ENCODE assay signal across 17 cellular contexts in the genomic region with DNA sequence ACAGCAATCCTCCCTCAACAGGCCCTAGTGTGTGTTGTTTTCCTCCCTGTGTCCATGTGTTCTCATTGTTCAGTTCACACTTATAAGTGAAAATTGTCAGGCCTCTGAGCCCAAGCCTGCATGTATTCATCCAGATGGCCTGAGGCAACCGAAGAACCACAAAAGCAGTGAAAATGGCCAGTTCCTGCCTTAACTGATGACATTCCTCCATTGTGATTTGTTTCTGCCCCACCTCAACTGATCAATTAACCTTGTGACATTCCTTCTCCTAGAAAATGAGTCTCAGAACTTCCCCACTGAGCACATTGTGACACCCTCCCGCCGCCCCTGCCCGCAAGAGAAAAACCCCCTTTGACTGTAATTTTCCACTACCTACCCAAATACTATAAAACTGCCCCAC. TPM values are rescaled to one million over a fixed set of nuclear protein-coding genes. Genes with fewer than 3 reads are reported as not detected.
DNase-seq lines count a peak whose midpoint lies in the region; ATAC-seq, FAIRE-seq and TF ChIP-seq lines count a peak whose summit lies in the region.
"Had no signal": no experiment of that assay in that cellular context is flagged by ENCODE, and none has a peak within 500 bp of the region (broad histone marks: within the 10 kb centered on the region; RNA-seq: fewer than 3 reads in every experiment).

No MANE protein-coding gene starts in this region.

- H3K4ac ChIP-seq in H1 (replicated peaks; ENCODE audit: insufficient read length, low read depth, low read length): no peak overlapping the region

- H3K4me3 Mint-ChIP-seq in activated CD4-positive, alpha-beta T cell treated with anti-CD3 and anti-CD28 coated beads, Interleukin-2, amount 10 ng/mL, durations not matched to agents 24 days and 14 days: no peak overlapping the region
- no peak overlapping the region for H3K4me3 Mint-ChIP-seq in activated CD4-positive, alpha-beta T cell treated with anti-CD3 and anti-CD28 coated beads for 36 hours
- no peak overlapping the region for H3K4me3 Mint-ChIP-seq in nephron progenitor cell
- no peak overlapping the region for H3K4me3 Mint-ChIP-seq in T-helper 2 cell treated with Interferon-gamma antibody and Interleukin-4, amounts not matched to agents 5 μg/mL and 100 μg/mL, for 36 hours
- H3K4me3 Mint-ChIP-seq: CD14-positive monocyte; CD8-positive, alpha-beta T cell had no signal

- H3K27ac ChIP-seq in H1 (ENCODE audit: low read depth, low read length): no peak overlapping the region
- H3K27ac ChIP-seq: 22Rv1 had no signal

- FAIRE-seq in H1 (lab: Jason Lieb, UNC): no peak
- FAIRE-seq: D721Med, H54 had no signal

- no peak overlapping the region for H3K14ac ChIP-seq in H1 (ENCODE audit: insufficient read length)

- H3K79me2 ChIP-seq in H1 (ENCODE audit: control insufficient read depth in 1 of 2, insufficient read depth in 2 of 2, low read length in 2 of 2): no peaks in the 10 kb centered on the region

- H3K9ac ChIP-seq in H1 (replicated peaks in 1 of 4; ENCODE audit: extremely low read depth in 1 of 4, low read depth in 3 of 4, low read length in 3 of 4): no peak overlapping the region

- peaks cover 0 to 16% (median 8%) of the 10 kb centered on the region in 4 experiments; a peak in 5 of 7 replicates for H3K27me3 ChIP-seq in H1 (replicated peaks in 1 of 4; ENCODE audit: control insufficient read depth in 3 of 4, extremely low read depth in 1 of 4, insufficient read depth in 3 of 4, low read length in 3 of 4)

- peaks cover 0 to 4% (median 0%) of the 10 kb centered on the region in 4 experiments; a peak in 2 of 8 replicates for H3K36me3 ChIP-seq in H1 (ENCODE audit: control insufficient read depth in 2 of 4, insufficient read depth in 4 of 4, low read length in 3 of 4)

- POLR2A ChIA-PET in activated CD4-positive, alpha-beta T cell treated with anti-CD3 and anti-CD28 coated beads for 36 hours (lab: Charles Lee): no interaction called here
- POLR2A ChIA-PET in H1 (lab: Charles Lee; ENCODE audit: partially characterized antibody): no interaction called here

- H3K27me3 Mint-ChIP-seq in activated CD4-positive, alpha-beta T cell treated with anti-CD3 and anti-CD28 coated beads, Interleukin-2, amount 10 ng/mL, durations not matched to agents 24 days and 14 days: no peaks in the 10 kb centered on the region
- H3K27me3 Mint-ChIP-seq in activated CD4-positive, alpha-beta T cell treated with anti-CD3 and anti-CD28 coated beads for 36 hours: peaks cover 2% of the 10 kb centered on the region
- no peaks in the 10 kb centered on the region for H3K27me3 Mint-ChIP-seq in nephron progenitor cell (ENCODE audit: low read depth, poor library complexity)
- H3K27me3 Mint-ChIP-seq in T-helper 2 cell treated with Interferon-gamma antibody and Interleukin-4, amounts not matched to agents 5 μg/mL and 100 μg/mL, for 36 hours (ENCODE audit: low read depth): no peaks in the 10 kb centered on the region

- peaks cover 4% of the 10 kb centered on the region for H3K9me3 Mint-ChIP-seq in activated CD4-positive, alpha-beta T cell treated with anti-CD3 and anti-CD28 coated beads, Interleukin-2, amount 10 ng/mL, durations not matched to agents 24 days and 14 days
- H3K9me3 Mint-ChIP-seq in activated CD4-positive, alpha-beta T cell treated with anti-CD3 and anti-CD28 coated beads for 36 hours (ENCODE audit: low read depth): peaks cover 9% of the 10 kb centered on the region
- H3K9me3 Mint-ChIP-seq in nephron progenitor cell: peaks cover 24% of the 10 kb centered on the region
- H3K9me3 Mint-ChIP-seq in T-helper 2 cell treated with Interferon-gamma antibody and Interleukin-4, amounts not matched to agents 5 μg/mL and 100 μg/mL, for 36 hours: peaks cover 12% of the 10 kb centered on the region

- no peaks in the 10 kb centered on the region for H4K20me1 ChIP-seq in H1 (replicated peaks in 1 of 2; ENCODE audit: control insufficient read depth in 1 of 2, insufficient read depth in 2 of 2, low read length in 2 of 2)

- H3K23ac ChIP-seq in H1 (ENCODE audit: insufficient read length): no peak overlapping the region

- TF ChIP-seq CTCF in H1 (IDR thresholded peaks at IDR 0.05; ENCODE audit: control extremely low read depth in 1 of 3, insufficient read depth in 1 of 3, low read depth in 1 of 3, low read length in 3 of 3) (no peak), nephron progenitor cell (IDR thresholded peaks at IDR 0.05) (no peak)

- H3K9me3 ChIP-seq in H1 (ENCODE audit: insufficient read depth in 2 of 2, low read depth in 1 of 2, low read length in 1 of 2): peaks cover 13 to 19% of the 10 kb centered on the region in 2 experiments

- no peak for TF ChIP-seq POLR2A in H1 (IDR thresholded peaks at IDR 0.05; ENCODE audit: control extremely low read depth in 1 of 2, low read depth in 2 of 2, low read length in 2 of 2)

- no peaks in the 10 kb centered on the region for H3K4me1 Mint-ChIP-seq in activated CD4-positive, alpha-beta T cell treated with anti-CD3 and anti-CD28 coated beads, Interleukin-2, amount 10 ng/mL, durations not matched to agents 24 days and 14 days
- no peaks in the 10 kb centered on the region for H3K4me1 Mint-ChIP-seq in activated CD4-positive, alpha-beta T cell treated with anti-CD3 and anti-CD28 coated beads for 36 hours
- H3K4me1 Mint-ChIP-seq in nephron progenitor cell: peaks cover 19% of the 10 kb centered on the region
- H3K4me1 Mint-ChIP-seq in T-helper 2 cell treated with Interferon-gamma antibody and Interleukin-4, amounts not matched to agents 5 μg/mL and 100 μg/mL, for 36 hours (ENCODE audit: low read depth): no peaks in the 10 kb centered on the region
- H3K4me1 Mint-ChIP-seq: CD14-positive monocyte had no signal

- no peak overlapping the region for H2AFZ ChIP-seq in H1 (ENCODE audit: low read length)

- CTCF ChIA-PET in activated CD4-positive, alpha-beta T cell treated with anti-CD3 and anti-CD28 coated beads for 36 hours (lab: Charles Lee): no interaction called here
- CTCF ChIA-PET in H1 (lab: Charles Lee; ENCODE audit: partially characterized antibody): interaction anchor here (0.6 to 2.9 kb wide), 4 partner anchors 18 to 29 kb away, joined by 3 to 11 read pairs (median 4); a partner anchor contains a TSS

- no peak overlapping the region for H4K8ac ChIP-seq in H1 (ENCODE audit: extremely low read depth, insufficient read depth, low read length)

- peak overlapping the region; percentile 40 for H4K91ac ChIP-seq in H1 (replicated peaks; ENCODE audit: insufficient read length, low read length)

- H3K36me3 Mint-ChIP-seq in activated CD4-positive, alpha-beta T cell treated with anti-CD3 and anti-CD28 coated beads, Interleukin-2, amount 10 ng/mL, durations not matched to agents 24 days and 14 days (ENCODE audit: low read depth): no peaks in the 10 kb centered on the region
- H3K36me3 Mint-ChIP-seq in activated CD4-positive, alpha-beta T cell treated with anti-CD3 and anti-CD28 coated beads for 36 hours (ENCODE audit: low read depth): no peaks in the 10 kb centered on the region
- peaks cover 13% of the 10 kb centered on the region for H3K36me3 Mint-ChIP-seq in nephron progenitor cell (ENCODE audit: low read depth)
- no peaks in the 10 kb centered on the region for H3K36me3 Mint-ChIP-seq in T-helper 2 cell treated with Interferon-gamma antibody and Interleukin-4, amounts not matched to agents 5 μg/mL and 100 μg/mL, for 36 hours (ENCODE audit: low read depth)
- H3K36me3 Mint-ChIP-seq: CD14-positive monocyte; CD8-positive, alpha-beta T cell had no signal

- TF ChIP-seq EP300 in H1 (IDR thresholded peaks at IDR 0.05; ENCODE audit: borderline replicate concordance in 1 of 2, low read depth in 2 of 2, low read length in 2 of 2): no peak

- H4K5ac ChIP-seq in H1 (ENCODE audit: insufficient read length, low read depth, low read length): no peak overlapping the region

- no peak overlapping the region for H2BK15ac ChIP-seq in H1 (ENCODE audit: low read length)

- H3K23me2 ChIP-seq in H1 (ENCODE audit: low read depth, low read length): no peaks in the 10 kb centered on the region

- no peak overlapping the region for H3K4me2 ChIP-seq in H1 (ENCODE audit: insufficient read depth in 1 of 2, low read depth in 2 of 2, low read length in 2 of 2)

- H3K18ac ChIP-seq in H1 (ENCODE audit: extremely low read depth, low read length): no peak overlapping the region

- DNase-seq in activated CD4-positive, alpha-beta T cell treated with anti-CD3 and anti-CD28 coated beads, Interleukin-2, amount 10 ng/mL, durations not matched to agents 24 days and 14 days: peak; percentile 18
- DNase-seq in activated CD4-positive, alpha-beta T cell treated with anti-CD3 and anti-CD28 coated beads for 36 hours: no peak
- DNase-seq in H1 (ENCODE audit: low read depth in 1 of 2, low spot score in 2 of 2) (no peak), nephron progenitor cell (no peak), DMS 273 (lab: John Stamatoyannopoulos, UW; ENCODE audit: unreplicated experiment) (no peak)
- no peak for DNase-seq in T-helper 2 cell treated with Interferon-gamma antibody and Interleukin-4, amounts not matched to agents 5 μg/mL and 100 μg/mL, for 36 hours (ENCODE audit: low spot score)
- no peak for DNase-seq in activated effector memory CD4-positive, alpha-beta T cell treated with Interleukin-2 at 50 U/mL for 16 hours
- DNase-seq: CD8-positive, alpha-beta T cell; COR-L47; DMS53 had no signal

- H3K27ac Mint-ChIP-seq in activated CD4-positive, alpha-beta T cell treated with anti-CD3 and anti-CD28 coated beads, Interleukin-2, amount 10 ng/mL, durations not matched to agents 24 days and 14 days: no peak overlapping the region
- no peak overlapping the region for H3K27ac Mint-ChIP-seq in activated CD4-positive, alpha-beta T cell treated with anti-CD3 and anti-CD28 coated beads for 36 hours
- peak overlapping the region; percentile 66 for H3K27ac Mint-ChIP-seq in nephron progenitor cell
- no peak overlapping the region for H3K27ac Mint-ChIP-seq in T-helper 2 cell treated with Interferon-gamma antibody and Interleukin-4, amounts not matched to agents 5 μg/mL and 100 μg/mL, for 36 hours
- H3K27ac Mint-ChIP-seq: CD14-positive monocyte; CD8-positive, alpha-beta T cell had no signal

- intact Hi-C loops in activated CD4-positive, alpha-beta T cell treated with anti-CD3 and anti-CD28 coated beads, Interleukin-2, amount 10 ng/mL, durations not matched to agents 24 days and 14 days (cut with micrococcal nuclease): no loop called here
- intact Hi-C loops in activated CD4-positive, alpha-beta T cell treated with anti-CD3 and anti-CD28 coated beads for 36 hours (cut with DNase I, micrococcal nuclease): no loop called here

- TF ChIP-seq RAD21 in H1 (IDR thresholded peaks at IDR 0.05 in 1 of 2, conservative IDR thresholded peaks at IDR 0.05 in 1 of 2; ENCODE audit: low read depth in 2 of 2, low read length in 2 of 2): no peak

- H3K4me3 ChIP-seq in H1 (ENCODE audit: extremely low read depth in 1 of 4, insufficient read depth in 2 of 4, low read depth in 3 of 4, low read length in 4 of 4): no peak overlapping the region

- no peak overlapping the region for H2AK5ac ChIP-seq in H1 (ENCODE audit: low read depth, low read length)

- peaks cover 0 to 7% (median 0%) of the 10 kb centered on the region in 4 experiments; a peak in 2 of 7 replicates for H3K4me1 ChIP-seq in H1 (replicated peaks in 1 of 4; ENCODE audit: control insufficient read depth in 3 of 4, insufficient read depth in 4 of 4, low read length in 3 of 4)

- ATAC-seq in activated CD4-positive, alpha-beta T cell treated with anti-CD3 and anti-CD28 coated beads for 36 hours: no peak
- ATAC-seq: CD8-positive, alpha-beta T cell had no signal

- H2BK120ac ChIP-seq in H1 (replicated peaks; ENCODE audit: low read depth, low read length): no peak overlapping the region

- no peak overlapping the region for H3K56ac ChIP-seq in H1 (replicated peaks; ENCODE audit: insufficient read length, low read depth, low read length)

- no peak overlapping the region; the same call in 1 of the 2 replicates for H2BK5ac ChIP-seq in H1 (ENCODE audit: low read depth, low read length)

- no peak overlapping the region for H2BK12ac ChIP-seq in H1 (ENCODE audit: low read depth, low read length)

- WGBS in H1 (ENCODE audit: extremely low coverage in 1 of 2, insufficient coverage in 1 of 2, insufficient read length in 1 of 2, insufficient replicate concordance in 2 of 2, low coverage in 1 of 2, low lambda C conversion rate in 2 of 2, missing lambda C conversion rate in 1 of 2), 2 experiments: 91% methylated on average over 4 of the region's 4 CpGs; no CpG with 5 or more reads in 1 of the 2 experiments

- H2BK20ac ChIP-seq in H1 (ENCODE audit: low read length): no peak overlapping the region

- H3K79me1 ChIP-seq in H1 (ENCODE audit: low read depth, low read length): no peaks in the 10 kb centered on the region

RNA-seq across cellular contexts. Expression of a gene that starts 17.4 kb away (rescaled TPM):
- total RNA-seq in activated CD4-positive, alpha-beta T cell treated with anti-CD3 and anti-CD28 coated beads, Interleukin-2, amount 10 ng/mL, durations not matched to agents 24 days and 14 days: not detected in 2 replicates
- total RNA-seq in activated CD4-positive, alpha-beta T cell treated with anti-CD3 and anti-CD28 coated beads for 36 hours: not detected
- total RNA-seq in H1 (2021; fragmentation: NEBNext Ultra II Directional; extraction: Animal tissue kit (Norgen Biotek cat#: 25700)): not detected in 2 replicates
- 0.05 TPM in 1 of 2 replicates, not detected in the other for polyA plus RNA-seq in H1 (2011; rRNA removed)
- polyA plus RNA-seq in H1 (2011; cell fraction: cytosol; rRNA removed): not detected
- not detected for polyA plus RNA-seq in H1 (2011; cell fraction: nucleus; rRNA removed)
- polyA plus RNA-seq in H1 (2012, experiment 1 of 2): 0.08 TPM in 1 of 4 replicates, not detected in the others
- polyA plus RNA-seq in H1 (2012, experiment 2 of 2): not detected
- polyA plus RNA-seq in H1 (2013, experiment 1 of 2): 0.06 TPM
- polyA plus RNA-seq in H1 (2013, experiment 2 of 2): 0.13 TPM
- polyA minus RNA-seq in H1 (2011; rRNA and poly(A)+ RNA removed): 0.17 TPM in 1 of 2 replicates, not detected in the other
- not detected for polyA minus RNA-seq in H1 (2011; cell fraction: cytosol; rRNA and poly(A)+ RNA removed)
- not detected for polyA minus RNA-seq in H1 (2011; cell fraction: nucleus; rRNA and poly(A)+ RNA removed)
- total RNA-seq: A673; CD8-positive, alpha-beta T cell; HT-29 had no signal
- polyA plus RNA-seq: BJ, CD14-positive monocyte had no signal
